ENCODE assay signal across 1 cellular context in the genomic region with DNA sequence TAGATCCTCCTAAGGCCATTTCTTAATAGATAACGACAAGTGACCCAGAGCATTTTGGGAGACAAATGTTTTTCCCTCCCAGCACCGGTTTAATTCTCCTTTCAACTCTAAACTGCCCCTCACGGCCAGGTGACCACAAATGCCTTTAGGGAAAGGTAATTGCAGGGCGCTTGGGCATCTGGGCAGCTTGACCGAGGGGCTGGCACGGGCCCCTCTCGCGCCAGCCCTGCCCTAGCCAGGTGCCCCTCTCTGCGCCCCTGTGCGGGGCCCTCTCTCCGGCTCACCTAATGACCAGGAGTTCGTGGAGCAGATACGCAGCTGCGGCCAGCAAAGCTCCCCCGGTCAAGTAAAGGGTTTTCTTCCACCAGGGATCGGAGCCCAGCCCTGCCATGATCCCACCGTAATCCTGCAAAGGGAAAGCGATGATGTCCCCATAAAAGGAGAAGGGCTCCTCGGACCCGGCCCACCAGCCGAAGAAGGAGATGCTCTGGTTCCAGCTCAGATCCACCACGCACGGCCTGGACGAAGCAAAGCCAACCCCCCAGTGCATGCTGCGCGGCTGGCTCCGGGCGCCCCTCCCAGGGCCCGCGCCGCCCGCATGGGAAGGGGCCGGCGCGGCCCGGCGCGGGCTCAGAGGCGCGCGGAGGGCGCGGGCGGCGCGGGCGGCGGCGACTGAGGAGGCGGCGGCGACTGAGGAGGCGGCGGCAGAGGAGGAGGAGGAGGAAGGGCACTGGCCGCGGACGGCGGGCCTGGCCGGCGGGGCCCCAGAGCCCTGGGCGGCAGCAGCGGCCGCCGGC.
TF ChIP-seq lines count a peak whose summit lies in the region.

No MANE protein-coding gene starts in this region.

TF ChIP-seq in liver, 16 proteins besides CTCF, POLR2A, EP300 and RAD21 (continued from another document):
- TF ChIP-seq, protein P1, sequence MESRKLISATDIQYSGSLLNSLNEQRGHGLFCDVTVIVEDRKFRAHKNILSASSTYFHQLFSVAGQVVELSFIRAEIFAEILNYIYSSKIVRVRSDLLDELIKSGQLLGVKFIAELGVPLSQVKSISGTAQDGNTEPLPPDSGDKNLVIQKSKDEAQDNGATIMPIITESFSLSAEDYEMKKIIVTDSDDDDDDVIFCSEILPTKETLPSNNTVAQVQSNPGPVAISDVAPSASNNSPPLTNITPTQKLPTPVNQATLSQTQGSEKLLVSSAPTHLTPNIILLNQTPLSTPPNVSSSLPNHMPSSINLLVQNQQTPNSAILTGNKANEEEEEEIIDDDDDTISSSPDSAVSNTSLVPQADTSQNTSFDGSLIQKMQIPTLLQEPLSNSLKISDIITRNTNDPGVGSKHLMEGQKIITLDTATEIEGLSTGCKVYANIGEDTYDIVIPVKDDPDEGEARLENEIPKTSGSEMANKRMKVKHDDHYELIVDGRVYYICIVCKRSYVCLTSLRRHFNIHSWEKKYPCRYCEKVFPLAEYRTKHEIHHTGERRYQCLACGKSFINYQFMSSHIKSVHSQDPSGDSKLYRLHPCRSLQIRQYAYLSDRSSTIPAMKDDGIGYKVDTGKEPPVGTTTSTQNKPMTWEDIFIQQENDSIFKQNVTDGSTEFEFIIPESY (IDR thresholded peaks at IDR 0.05) = no peak
- TF ChIP-seq SP1 (IDR thresholded peaks at IDR 0.05) = no peak
